Comparison of ENCODE assay signal across 8 cellular contexts in genomic region chr19:32675720-32676185, GRCh38. TPM values are rescaled to one million over a fixed set of nuclear protein-coding genes. Genes with fewer than 3 reads are reported as not detected.
A peak's percentile ranks its signal among the peaks of the same experiment; 100 is the strongest.
DNase-seq lines count a peak whose midpoint lies in the region; ATAC-seq, FAIRE-seq and TF ChIP-seq lines count a peak whose summit lies in the region.

TSS of gene RGS9BP (plus strand) at chr19:32675848. CDS start at chr19:32676264, 416 bp downstream.

- no peak for TF ChIP-seq POLR2A in NB4 (IDR thresholded peaks at IDR 0.05; ENCODE audit: extremely low read depth, insufficient read length)
- TF ChIP-seq POLR2A in K562 (conservative IDR thresholded peaks at IDR 0.05), result no peak

- H3K79me2 ChIP-seq in K562 (ENCODE audit: control insufficient read depth, insufficient read depth, low read length), result peaks cover 42% of the 10 kb centered on the region

- no peaks in the 10 kb centered on the region for H3K9me1 ChIP-seq in K562 (ENCODE audit: control insufficient read depth, insufficient read depth, low read length)

- no peak for TF ChIP-seq RAD21 in K562 (CRISPR knock-in tag; conservative IDR thresholded peaks at IDR 0.05 in 1 of 2, IDR thresholded peaks at IDR 0.05 in 1 of 2)

- POLR2A ChIA-PET in K562 (lab: Yijun Ruan, JAX), result interaction anchor here (1.0 to 1.2 kb wide), 3 partner anchors 9 to 18 kb away, joined by 4 to 6 read pairs (median 4); partner anchors contain the start of gene NUDT19

- FAIRE-seq in K562 (lab: Jason Lieb, UNC), result no peak

- no peaks in the 10 kb centered on the region for H3K27me3 ChIP-seq in K562 (ENCODE audit: control insufficient read depth in 2 of 2, insufficient read depth in 2 of 2, low read length in 2 of 2)
- H3K27me3 ChIP-seq in iPS DF 6.9 (ENCODE audit: control insufficient read depth, insufficient read depth, low read length), result peaks cover 19% of the 10 kb centered on the region

- in situ Hi-C loops in K562 (cut with MboI), result no loop called here

- TF ChIP-seq CTCF in NB4 (IDR thresholded peaks at IDR 0.05; ENCODE audit: low read depth, low read length) (no peak), K562 (IDR thresholded peaks at IDR 0.05 in 2 of 3, conservative IDR thresholded peaks at IDR 0.05 in 1 of 3; ENCODE audit: insufficient read depth in 2 of 3, low read depth in 1 of 3, low read length in 3 of 3) (no peak)

- DNase-seq in AG08396 (ENCODE audit: low spot score) (peak; percentile 91), NB4 (ENCODE audit: low read depth) (peak; percentile 77), T-helper 9 cell (peak; percentile 59), K562 (ENCODE audit: extremely low read depth in 1 of 4, low spot score in 3 of 4) (peak; percentile 61 to 83 (median 76)), iPS DF 6.9 (ENCODE audit: low read depth, low spot score) (no peak), sciatic nerve (ENCODE audit: low spot score) (peak; percentile 88), cortex of kidney (lab: John Stamatoyannopoulos, UW) (no peak)

- CTCF ChIA-PET in K562 (lab: Yijun Ruan, JAX; ENCODE audit: low intra/inter-chr PET ratio), result no interaction called here

- H3K4me1 ChIP-seq in K562 (replicated peaks in 1 of 2; ENCODE audit: control insufficient read depth in 2 of 2, insufficient read depth in 2 of 2, low read length in 2 of 2), result peaks cover 35 to 55% of the 10 kb centered on the region in 2 experiments
- peaks cover 5% of the 10 kb centered on the region; the same call in 1 of the 2 replicates for H3K4me1 ChIP-seq in iPS DF 6.9 (ENCODE audit: control insufficient read depth, insufficient read depth, low read length)

- intact Hi-C loops in K562 (cut with micrococcal nuclease), result loop anchor here (1.0 kb wide), 1 partner anchor 12 kb away; no protein-coding TSS in a partner anchor
- intact Hi-C loops in sciatic nerve (cut with DNase I), result loop anchor here (10.0 kb wide), 1 partner anchor 1469 kb away; no protein-coding TSS in a partner anchor

- 66% methylated on average over 27 of the region's 53 CpGs for WGBS in K562 (ENCODE audit: insufficient coverage, low coverage, missing lambda C conversion rate)
- WGBS in iPS DF 6.9 (ENCODE audit: insufficient coverage, insufficient read length), result no CpG with 5 or more reads among the region's 53 CpGs

- H3K9ac ChIP-seq in K562 (ENCODE audit: insufficient read depth in 1 of 2, low read depth in 2 of 2, low read length in 2 of 2), result peak within 1 kb of the TSS; percentile 71 to 96

- no peaks in the 10 kb centered on the region; the same call in 1 of the 2 replicates for H4K20me1 ChIP-seq in K562 (replicated peaks; ENCODE audit: control insufficient read depth, insufficient read depth, low read length)

- peak within 1 kb of the TSS; percentile 96 for H2AFZ ChIP-seq in K562 (ENCODE audit: low read depth, low read length)

- peak within 1 kb of the TSS; percentile 91 for H3K4me2 ChIP-seq in K562 (ENCODE audit: insufficient read depth, low read length)

- peaks cover 9% of the 10 kb centered on the region; the same call in 1 of the 3 replicates for H3K36me3 ChIP-seq in K562 (ENCODE audit: control insufficient read depth, insufficient read depth, low read length)
- H3K36me3 ChIP-seq in iPS DF 6.9 (ENCODE audit: control insufficient read depth, insufficient read depth, low read length), result no peaks in the 10 kb centered on the region; the same call in 1 of the 2 replicates

- peak within 1 kb of the TSS; percentile 83 for H3K4me3 ChIP-seq in NB4 (ENCODE audit: low read depth, low read length)
- H3K4me3 ChIP-seq in K562, result peak within 1 kb of the TSS; percentile 92
- H3K4me3 ChIP-seq in iPS DF 6.9 (ENCODE audit: low read length), result peak within 1 kb of the TSS; percentile 99

- ATAC-seq in GM19438 (IDR thresholded peaks at IDR 0.05; ENCODE audit: low read depth, unreplicated experiment), result peak; percentile 22
- peak; percentile 50 for ATAC-seq in K562
- peak; percentile 91 for ATAC-seq in sciatic nerve

- no TSS peak for BruUV-seq in K562 (replicated peaks; lab: Mats Ljungman, UMichigan)

- H3K27ac ChIP-seq in K562 (ENCODE audit: extremely low read depth, low read depth, low read length) (peak within 1 kb of the TSS; percentile 79), iPS DF 6.9 (ENCODE audit: low read length) (no peak within 1 kb of the TSS)

- H3K9me3 ChIP-seq in K562 (replicated peaks; ENCODE audit: control insufficient read depth, insufficient read depth, low read depth, low read length) (no peaks in the 10 kb centered on the region; the same call in 1 of the 2 replicates), iPS DF 6.9 (ENCODE audit: control insufficient read depth, insufficient read depth, low read length) (no peaks in the 10 kb centered on the region)

- no peak for TF ChIP-seq EP300 in K562 (IDR thresholded peaks at IDR 0.05; ENCODE audit: low read length)

TF ChIP-seq in K562, 482 proteins besides CTCF, POLR2A, EP300 and RAD21:
- TF ChIP-seq USF1 (CRISPR knock-in tag; IDR thresholded peaks at IDR 0.05), result peak; percentile 93
- TF ChIP-seq SIRT6 (IDR thresholded peaks at IDR 0.05; ENCODE audit: low read depth, low read length), result no peak
- TF ChIP-seq TAF1 (IDR thresholded peaks at IDR 0.05; ENCODE audit: control insufficient read depth, extremely low read depth, insufficient read depth, low read length, severe bottlenecking), result no peak
- TF ChIP-seq HNRNPK (IDR thresholded peaks at IDR 0.05; ENCODE audit: low read depth, low read length, poor library complexity, severe bottlenecking), result peak; percentile 17
- TF ChIP-seq CC2D1A (IDR thresholded peaks at IDR 0.05), result 0 out of 2 replicates have a peak, but pooled peaks have one; percentile 13
- 0 out of 2 replicates have a peak, but pooled peaks have one; percentile 33 for TF ChIP-seq ZNF143 (CRISPR knock-in tag; IDR thresholded peaks at IDR 0.05)
- TF ChIP-seq SMARCE1 (IDR thresholded peaks at IDR 0.05), result 0 out of 2 replicates have a peak, but pooled peaks have one; percentile 7
- TF ChIP-seq USF2 (CRISPR knock-in tag; IDR thresholded peaks at IDR 0.05), result peak; percentile 91
- peak; percentile 74; the same call in 1 of the 2 replicates for TF ChIP-seq MBD1 (CRISPR knock-in tag; IDR thresholded peaks at IDR 0.05)
- peak; percentile 48 for TF ChIP-seq PRPF4 (IDR thresholded peaks at IDR 0.05; ENCODE audit: insufficient read depth, low read depth, low read length, poor library complexity, severe bottlenecking)

RNA-seq across cellular contexts. Expression of gene RGS9BP, which starts in this region (rescaled TPM):
- 0.14 and 0.72 TPM in 2 replicates for total RNA-seq in K562 (2011; cell fraction: chromatin; rRNA removed; ENCODE audit: low replicate concordance)
- total RNA-seq in K562 (2011; cell fraction: nucleolus; rRNA removed), result 0.83 and 1.7 TPM in 2 replicates
- 0.61 and 0.66 TPM in 2 replicates for total RNA-seq in K562 (2011; cell fraction: nucleoplasm; rRNA removed)
- total RNA-seq in K562 (2014; rRNA removed) (1.3 and 1.5 TPM in 2 replicates), K562 (2014; rRNA removed; fragmentation: Illumina TruSeq; extraction: Trizol) (0.41 and 0.58 TPM in 2 replicates), K562 (2015; rRNA removed; fragmentation: Illumina TruSeq; extraction: Trizol) (0.83 and 1.1 TPM in 2 replicates), K562 (2021) (1.2 TPM in 2 replicates), sciatic nerve (0.13 TPM)
- polyA plus RNA-seq in K562 (2011; rRNA removed) (0.24 and 0.31 TPM in 2 replicates), K562 (2014; fragmentation: Illumina TruSeq; extraction: Trizol) (0.28 and 0.47 TPM in 2 replicates), K562 (2014; fragmentation: Nextera tagmentation; extraction: Ambion mirVana) (under 1 TPM; 0.03 to 0.04 TPM), K562 (2014; rRNA removed) (0.49 and 1.2 TPM in 2 replicates)
- 0.21 and 0.58 TPM in 2 replicates for polyA plus RNA-seq in K562 (2011; cell fraction: cytosol; rRNA removed)
- 0.37 and 0.40 TPM in 2 replicates for polyA plus RNA-seq in K562 (2011; cell fraction: nucleus; rRNA removed)
- 0.57 and 0.64 TPM in 2 replicates for polyA plus RNA-seq in K562 (2012)
- 0.33 and 0.42 TPM in 2 replicates for polyA minus RNA-seq in K562 (2011; rRNA and poly(A)+ RNA removed)
- 0.67 TPM in 1 of 2 replicates, not detected in the other for polyA minus RNA-seq in K562 (2011; cell fraction: cytosol; rRNA and poly(A)+ RNA removed)
- polyA minus RNA-seq in K562 (2011; cell fraction: nucleus; rRNA and poly(A)+ RNA removed), result 0.67 and 1.00 TPM in 2 replicates

Comparison
In these comparisons a context has a peak if more than half of its experiments do, and no peak if none do; other contexts are left out.
1. Peak in DNase-seq and ATAC-seq in sciatic nerve; RNA of the gene not detected or under 1 TPM.
2. DNase-seq: peak in AG08396 (single experiment), NB4 (single experiment), T-helper 9 cell (single experiment) and K562 (4 of 4); none in iPS DF 6.9 (single experiment) and cortex of kidney (single experiment).
3. ATAC-seq: peak in every context shown above with its lines; median percentile 91 in sciatic nerve; 50 in K562; 22 in GM19438.
4. Peak in every context shown above with its lines, with median percentiles within 50 percentile points of each other: H3K4me3 ChIP-seq.